Comparison of ENCODE assay signal across 2 cellular contexts in genomic region chr5:43164801-43165200, GRCh38. TPM values are rescaled to one million over a fixed set of nuclear protein-coding genes. Genes with fewer than 3 reads are reported as not detected.
"Had no signal": no experiment of that assay in that cellular context is flagged by ENCODE, and none has a peak within 500 bp of the region (broad histone marks: within the 10 kb centered on the region; RNA-seq: fewer than 3 reads in every experiment).

No MANE protein-coding gene starts in this region.

RNA-seq across cellular contexts. Expression of gene NIM1K, which starts 27.2 kb away (rescaled TPM):
- total RNA-seq: GM23338, H1 had no signal
- polyA plus RNA-seq: GM23338, H1 had no signal
